29 cellular contexts compared by ENCODE assay signal in the genomic region with DNA sequence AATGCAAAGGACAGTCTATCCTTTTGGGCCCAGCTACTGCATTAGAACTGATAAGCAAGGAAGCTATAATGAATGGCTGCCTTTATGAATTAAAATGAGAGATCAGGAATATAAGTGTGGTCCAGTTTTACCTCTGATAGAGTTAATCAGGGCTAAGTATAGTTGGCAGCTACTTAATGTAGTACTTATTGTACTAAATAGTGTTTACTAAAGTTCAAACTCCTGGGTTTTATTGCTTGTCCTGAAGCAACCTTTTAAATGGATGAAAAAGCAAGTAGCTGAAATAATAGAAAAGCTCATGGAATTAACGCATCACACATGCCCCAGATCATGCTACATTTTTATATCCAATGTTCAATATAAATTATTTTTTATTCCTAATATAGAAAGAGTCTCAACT. TPM values are rescaled to one million over a fixed set of nuclear protein-coding genes. Genes with fewer than 3 reads are reported as not detected.
DNase-seq lines count a peak whose midpoint lies in the region; ATAC-seq and TF ChIP-seq lines count a peak whose summit lies in the region.
"Had no signal": no experiment of that assay in that cellular context is flagged by ENCODE, and none has a peak within 500 bp of the region (broad histone marks: within the 10 kb centered on the region; RNA-seq: fewer than 3 reads in every experiment).

No MANE protein-coding gene starts in this region.

- H3K9me2 ChIP-seq in Karpas-422 (replicated peaks; ENCODE audit: insufficient read depth, low read length) = no peaks in the 10 kb centered on the region

- peaks cover 95% of the 10 kb centered on the region for H3K79me2 ChIP-seq in Karpas-422 (ENCODE audit: low read length)

- DNase-seq in Karpas-422 (no peak), T-helper 17 cell (no peak), renal cortical epithelial cell (ENCODE audit: low read depth) (peak; percentile 23), NCI-H524 (lab: John Stamatoyannopoulos, UW) (no peak), ACHN (no peak), GDM1 (lab: John Stamatoyannopoulos, UW) (no peak)
- DNase-seq: C1 segment of cervical spinal cord; CD8-positive, alpha-beta memory T cell; DMS 273 treated with DMSO at 0.1 percent for 48 hours; DMS79; EL; HCEC 1CT; NCI-H1092 treated with DMSO at 0.1 percent for 48 hours; NCI-H1436; NCI-H187; NCI-H2081 treated with DMSO at 0.1 percent for 48 hours; NCI-H2171; NCI-H226; NCI-H510A treated with DMSO at 0.1 percent for 48 hours; NCI-H748 treated with DMSO at 0.1 percent for 48 hours; NK-92 treated with Interleukin-12 subunit alpha and Interleukin-12 subunit beta, amount 100 ng/mL, for 24 hours; PC-9; SJCRH30 had no signal

- H3K27ac Mint-ChIP-seq in T-helper 17 cell = peak overlapping the region; percentile 80

- in situ Hi-C loops in ACHN (cut with HindIII; ENCODE audit: low pct_ligation_motif_present, low pct_unique_long_range_greater_than_20kb, low sequenced_read_pairs) = no loop called here

- no peaks in the 10 kb centered on the region for H3K36me3 Mint-ChIP-seq in T-helper 17 cell (ENCODE audit: low read depth)

- no peak overlapping the region for H3K4me3 Mint-ChIP-seq in T-helper 17 cell
- H3K4me3 Mint-ChIP-seq: CD8-positive, alpha-beta memory T cell had no signal

- no peak overlapping the region for H3K9ac ChIP-seq in Karpas-422 (ENCODE audit: low read length)
- H3K9ac ChIP-seq: KMS-11 had no signal

- no peak for TF ChIP-seq CTCF in C4-2B (conservative IDR thresholded peaks at IDR 0.05)

- H4K20me1 ChIP-seq in Karpas-422 (ENCODE audit: insufficient read depth, low read depth, low read length) = peaks cover 12% of the 10 kb centered on the region

- H3K27me3 Mint-ChIP-seq in T-helper 17 cell = no peaks in the 10 kb centered on the region
- H3K27me3 Mint-ChIP-seq: CD8-positive, alpha-beta memory T cell; IgD-negative memory B cell had no signal

- H3K9me3 ChIP-seq in Karpas-422 (ENCODE audit: low read length) (no peaks in the 10 kb centered on the region), T-helper 17 cell (ENCODE audit: control insufficient read depth, low read length, poor library complexity, severe bottlenecking) (no peaks in the 10 kb centered on the region)
- H3K9me3 ChIP-seq: A549, SJCRH30 had no signal

- H3K27ac ChIP-seq in C4-2B (peak overlapping the region; percentile 72), Karpas-422 (ENCODE audit: low read length) (no peak overlapping the region)
- H3K27ac ChIP-seq: A549, KMS-11, PC-9, SJCRH30 had no signal

- H3K27me3 ChIP-seq in Karpas-422 (ENCODE audit: low read length) = no peaks in the 10 kb centered on the region
- H3K27me3 ChIP-seq: SJCRH30 had no signal

- no peak for ATAC-seq in T-helper 17 cell
- ATAC-seq: A549, Right ventricle myocardium inferior, SK-N-SH treated with all-trans-retinoic acid at 6 μM for 48 hours had no signal

- peaks cover 15% of the 10 kb centered on the region for H3K36me3 ChIP-seq in Karpas-422 (ENCODE audit: insufficient read depth, low read length)

- peak overlapping the region; percentile 6 for H3K4me2 ChIP-seq in Karpas-422 (ENCODE audit: low read depth, low read length, poor library complexity, severe bottlenecking)
- H3K4me2 ChIP-seq: A549, KMS-11, PC-9 had no signal

- peaks cover 77% of the 10 kb centered on the region for H3K4me1 ChIP-seq in Karpas-422 (ENCODE audit: low read length)
- H3K4me1 ChIP-seq: SJCRH30 had no signal

- H2AFZ ChIP-seq in Karpas-422 (ENCODE audit: low read length) = no peak overlapping the region
- H2AFZ ChIP-seq: PC-9 had no signal

- peaks cover 40% of the 10 kb centered on the region for H3K4me1 Mint-ChIP-seq in T-helper 17 cell

- H3K4me3 ChIP-seq in Karpas-422 (ENCODE audit: low read length) = no peak overlapping the region
- H3K4me3 ChIP-seq: A549, PC-9, SJCRH30 had no signal

RNA-seq across cellular contexts. Expression of gene TRMT11, which starts 5.3 kb away (rescaled TPM):
- total RNA-seq in Karpas-422 (2014; rRNA removed; shearing (Covaris generic); ENCODE audit: low replicate concordance) = 70.6 and 140 TPM in 2 replicates
- 10 to 100 TPM; 17.8 to 20.1 TPM for total RNA-seq in T-helper 17 cell
- total RNA-seq in renal cortical epithelial cell = 26.9 and 27.2 TPM in 2 replicates

RNA-seq across cellular contexts. Expression of gene HINT3, which starts 35.1 kb away (rescaled TPM):
- 16.5 and 22.0 TPM in 2 replicates for total RNA-seq in Karpas-422 (2014; rRNA removed; shearing (Covaris generic); ENCODE audit: low replicate concordance)
- 10 to 100 TPM in 1 of 2 donors, 1 to 10 TPM in 1; 7.6 to 10.6 TPM for total RNA-seq in T-helper 17 cell
- 25.6 and 33.9 TPM in 2 replicates for total RNA-seq in renal cortical epithelial cell
